22 cellular contexts compared by ENCODE assay signal in genomic region chr16:77402118-77402517, GRCh38. TPM values are rescaled to one million over a fixed set of nuclear protein-coding genes. Genes with fewer than 3 reads are reported as not detected.
DNase-seq lines count a peak whose midpoint lies in the region; ATAC-seq, FAIRE-seq and TF ChIP-seq lines count a peak whose summit lies in the region.
"Had no signal": no experiment of that assay in that cellular context is flagged by ENCODE, and none has a peak within 500 bp of the region (broad histone marks: within the 10 kb centered on the region; RNA-seq: fewer than 3 reads in every experiment).

No MANE protein-coding gene starts in this region.

- CTCF ChIA-PET in Panc1 (lab: Charles Lee) (no interaction called here), endothelial cell of umbilical vein (lab: Charles Lee) (no interaction called here), Calu3 (lab: Charles Lee) (no interaction called here)

- in situ Hi-C loops in G401 (cut with HindIII; ENCODE audit: low sequenced_read_pairs) (no loop called here), Panc1 (cut with HindIII; ENCODE audit: low pct_unique_long_range_greater_than_20kb, low sequenced_read_pairs) (no loop called here), brain microvascular endothelial cell (cut with HindIII; ENCODE audit: low pct_ligation_motif_present, low sequenced_read_pairs) (no loop called here)

- peaks cover 4% of the 10 kb centered on the region for H3K9me3 Mint-ChIP-seq in Calu3 (ENCODE audit: low read depth, unreplicated experiment)

- peak overlapping the region; percentile 26; the same call in 1 of the 2 replicates for H3K27ac ChIP-seq in Panc1 (ENCODE audit: low read length)
- no peak overlapping the region for H3K27ac ChIP-seq in endothelial cell of umbilical vein (ENCODE audit: insufficient read depth, low read depth, low read length)
- H3K27ac ChIP-seq in coronary artery: no peak overlapping the region
- no peak overlapping the region for H3K27ac ChIP-seq in brain microvascular endothelial cell

- H3K4me2 ChIP-seq in endothelial cell of umbilical vein (ENCODE audit: insufficient read depth, low read length): no peak overlapping the region
- H3K4me2 ChIP-seq: SK-N-SH had no signal

- DNase-seq in G401 (ENCODE audit: low spot score): peak; percentile 93
- DNase-seq in Panc1 (ENCODE audit: low read depth, low spot score): no peak
- peak; percentile 63 for DNase-seq in endothelial cell of umbilical vein (ENCODE audit: low read depth, low spot score)
- peak; percentile 15 for DNase-seq in pulmonary artery endothelial cell (ENCODE audit: low read depth, low spot score)
- no peak for DNase-seq in Calu3
- DNase-seq in coronary artery (ENCODE audit: low spot score): no peak
- DNase-seq in brain microvascular endothelial cell: no peak
- DNase-seq: HCEC 1CT, Karpas-422, NCI-H1092 treated with DMSO at 0.1 percent for 48 hours, NCI-H1436, NCI-H187, NCI-H2081 treated with DMSO at 0.1 percent for 48 hours, NCI-H2171, NCI-H226, NCI-H510A treated with DMSO at 0.1 percent for 48 hours, SK-N-SH had no signal

- no TSS peak for BruUV-seq in Panc1 (replicated peaks; lab: Mats Ljungman, UMichigan)
- no TSS peak for BruUV-seq in endothelial cell of umbilical vein (replicated peaks; lab: Mats Ljungman, UMichigan)
- BruUV-seq in Calu3 (replicated peaks; lab: Mats Ljungman, UMichigan): no TSS peak

- no peaks in the 10 kb centered on the region for H3K36me3 ChIP-seq in Panc1 (ENCODE audit: control insufficient read depth, insufficient read depth, low read length)
- H3K36me3 ChIP-seq in endothelial cell of umbilical vein (ENCODE audit: control insufficient read depth in 2 of 2, extremely low read depth in 1 of 2, insufficient read depth in 2 of 2, low read length in 2 of 2): no peaks in the 10 kb centered on the region
- no peaks in the 10 kb centered on the region for H3K36me3 ChIP-seq in brain microvascular endothelial cell (replicated peaks)

- H3K9me3 ChIP-seq in Panc1 (ENCODE audit: control insufficient read depth, insufficient read depth, low read depth, low read length) (no peaks in the 10 kb centered on the region), endothelial cell of umbilical vein (replicated peaks; ENCODE audit: control insufficient read depth, insufficient read depth, low read length) (no peaks in the 10 kb centered on the region)
- H3K9me3 ChIP-seq: SK-N-SH had no signal

- peaks cover 5% of the 10 kb centered on the region; the same call in 1 of the 2 replicates for H3K4me1 ChIP-seq in Panc1 (ENCODE audit: control insufficient read depth, insufficient read depth, low read length)
- H3K4me1 ChIP-seq in endothelial cell of umbilical vein (ENCODE audit: control insufficient read depth, extremely low read depth, insufficient read depth, low read length): peaks cover 26% of the 10 kb centered on the region

- no peaks in the 10 kb centered on the region for H3K36me3 Mint-ChIP-seq in Calu3 (ENCODE audit: insufficient read depth, unreplicated experiment)
- H3K36me3 Mint-ChIP-seq: IgD-negative memory B cell had no signal

- intact Hi-C loops in Panc1 (cut with micrococcal nuclease; ENCODE audit: unreplicated experiment): no loop called here
- intact Hi-C loops in endothelial cell of umbilical vein (cut with micrococcal nuclease): loop anchor here (2.0 kb wide), 1 partner anchor 103 kb away; no protein-coding TSS in a partner anchor
- intact Hi-C loops in Calu3 (cut with micrococcal nuclease; ENCODE audit: unreplicated experiment): no loop called here

- H3K4me3 ChIP-seq in Panc1 (ENCODE audit: low read depth in 2 of 2, low read length in 2 of 2) (no peak overlapping the region), endothelial cell of umbilical vein (replicated peaks in 1 of 3; ENCODE audit: insufficient read depth in 1 of 3, low read depth in 1 of 3, low read length in 3 of 3) (no peak overlapping the region), coronary artery (no peak overlapping the region), brain microvascular endothelial cell (ENCODE audit: low read depth, low read length) (no peak overlapping the region)

- ATAC-seq in Panc1: no peak

- H3K9ac ChIP-seq in endothelial cell of umbilical vein (replicated peaks; ENCODE audit: extremely low read depth, insufficient read depth, low read length): no peak overlapping the region
- H3K9ac ChIP-seq: SK-N-SH had no signal

- TF ChIP-seq CTCF in Panc1 (IDR thresholded peaks at IDR 0.05): no peak
- no peak for TF ChIP-seq CTCF in endothelial cell of umbilical vein (IDR thresholded peaks at IDR 0.05; ENCODE audit: extremely low read depth in 1 of 2, insufficient read depth in 1 of 2, low read depth in 1 of 2, low read length in 2 of 2)
- TF ChIP-seq CTCF in Calu3 (IDR thresholded peaks at IDR 0.05; ENCODE audit: unreplicated experiment): no peak
- TF ChIP-seq CTCF in coronary artery (IDR thresholded peaks at IDR 0.05): no peak
- TF ChIP-seq CTCF in brain microvascular endothelial cell (IDR thresholded peaks at IDR 0.05; ENCODE audit: low read depth, low read length, missing control alignments): no peak

- FAIRE-seq in endothelial cell of umbilical vein (lab: Jason Lieb, UNC): peak; percentile 48
- FAIRE-seq: D721Med, H1 had no signal

- no peaks in the 10 kb centered on the region for H3K9me1 ChIP-seq in endothelial cell of umbilical vein (replicated peaks; ENCODE audit: control insufficient read depth, extremely low read depth, insufficient read depth, low read length)

- H2AFZ ChIP-seq in endothelial cell of umbilical vein (ENCODE audit: low read depth, low read length): peak overlapping the region; percentile 58

- H3K27me3 Mint-ChIP-seq in Calu3 (ENCODE audit: unreplicated experiment): no peaks in the 10 kb centered on the region

- peaks cover 16% of the 10 kb centered on the region for H3K4me1 Mint-ChIP-seq in Calu3 (ENCODE audit: low read depth, unreplicated experiment)
- H3K4me1 Mint-ChIP-seq: IgD-negative memory B cell had no signal

- POLR2A ChIA-PET in Panc1 (lab: Charles Lee): no interaction called here
- POLR2A ChIA-PET in endothelial cell of umbilical vein (lab: Charles Lee): no interaction called here

- no peaks in the 10 kb centered on the region for H3K27me3 ChIP-seq in Panc1 (ENCODE audit: control insufficient read depth, insufficient read depth, low read length)
- no peaks in the 10 kb centered on the region for H3K27me3 ChIP-seq in endothelial cell of umbilical vein (ENCODE audit: control insufficient read depth in 2 of 2, insufficient read depth in 2 of 2, low read length in 2 of 2)
- no peaks in the 10 kb centered on the region for H3K27me3 ChIP-seq in brain microvascular endothelial cell (replicated peaks)

- TF ChIP-seq POLR2A in endothelial cell of umbilical vein (IDR thresholded peaks at IDR 0.05; ENCODE audit: low read depth, low read length): no peak

- dilution Hi-C loops in endothelial cell of umbilical vein (cut with MboI; ENCODE audit: extremely low pct_ligation_motif_present, low sequenced_read_pairs): no loop called here

- H3K4me3 Mint-ChIP-seq in Calu3 (ENCODE audit: low read depth, unreplicated experiment): no peak overlapping the region
- H3K4me3 Mint-ChIP-seq: IgD-negative memory B cell had no signal

- H3K79me2 ChIP-seq in endothelial cell of umbilical vein (ENCODE audit: control insufficient read depth, insufficient read depth, low read length): peaks cover 8% of the 10 kb centered on the region

- no peak overlapping the region for H3K27ac Mint-ChIP-seq in Calu3 (ENCODE audit: unreplicated experiment)
- H3K27ac Mint-ChIP-seq: IgD-negative memory B cell had no signal

- H4K20me1 ChIP-seq in endothelial cell of umbilical vein (replicated peaks; ENCODE audit: control insufficient read depth, extremely low read depth, insufficient read depth, low read length): no peaks in the 10 kb centered on the region

TF ChIP-seq in endothelial cell of umbilical vein, 7 proteins besides CTCF, POLR2A, EP300 and RAD21:
- TF ChIP-seq MAX (IDR thresholded peaks at IDR 0.05; ENCODE audit: insufficient read depth, insufficient read length): no peak
- no peak for TF ChIP-seq MYC (IDR thresholded peaks at IDR 0.05; ENCODE audit: low read depth, low read length)

RNA-seq across cellular contexts. Expression of gene ADAMTS18, which starts 32.7 kb away (rescaled TPM):
- not detected in 2 replicates for total RNA-seq in G401 (2014; rRNA removed; shearing (Covaris generic))
- total RNA-seq in Panc1 (2021; ENCODE audit: unreplicated experiment) (not detected), endothelial cell of umbilical vein (2.7 and 27.5 TPM in 2 replicates), pulmonary artery endothelial cell (5.5 and 51.9 TPM in 2 replicates), Calu3 (2022) (not detected in 2 replicates)
- polyA plus RNA-seq in Panc1 (2012; ENCODE audit: insufficient read length): not detected
- polyA plus RNA-seq in endothelial cell of umbilical vein: 11.7 and 18.4 TPM in 2 replicates
- polyA plus RNA-seq in endothelial cell of umbilical vein (2011; cell fraction: cytosol; rRNA removed): 8.3 and 10.7 TPM in 2 replicates
- 38.9 and 40.0 TPM in 2 replicates for polyA plus RNA-seq in endothelial cell of umbilical vein (2011; cell fraction: nucleus; rRNA removed)
- 6.6 and 10.2 TPM in 2 replicates for polyA plus RNA-seq in endothelial cell of umbilical vein (2012)
- 42.6 and 52.4 TPM in 2 replicates for polyA minus RNA-seq in endothelial cell of umbilical vein
- not detected for polyA minus RNA-seq in endothelial cell of umbilical vein (2011; cell fraction: cytosol; rRNA and poly(A)+ RNA removed)
- polyA minus RNA-seq in endothelial cell of umbilical vein (2011; cell fraction: nucleus; rRNA and poly(A)+ RNA removed): 90.4 and 94.0 TPM in 2 replicates
- total RNA-seq: A172 had no signal
- polyA plus RNA-seq: BJ, IgD-negative memory B cell had no signal

Comparison
In these comparisons a context has a peak if more than half of its experiments do, and no peak if none do; other contexts are left out.
1. DNase-seq: peak in G401 (single experiment), endothelial cell of umbilical vein (single experiment) and pulmonary artery endothelial cell (single experiment); none in Panc1 (single experiment), Calu3 (single experiment), coronary artery (single experiment) and brain microvascular endothelial cell (single experiment).